Comparison of ENCODE assay signal across 8 cellular contexts in genomic region chr18:36066731-36067117, GRCh38. TPM values are rescaled to one million over a fixed set of nuclear protein-coding genes. Genes with fewer than 3 reads are reported as not detected.
DNase-seq lines count a peak whose midpoint lies in the region; ATAC-seq and TF ChIP-seq lines count a peak whose summit lies in the region.

No MANE protein-coding gene starts in this region.

- peak overlapping the region; percentile 77 for H3K4me3 ChIP-seq in mucosa of stomach (ENCODE audit: low read length)

- no peaks in the 10 kb centered on the region for H3K9me3 Mint-ChIP-seq in CD4-positive, alpha-beta T cell

- H3K36me3 Mint-ChIP-seq in CD4-positive, alpha-beta T cell (ENCODE audit: low read depth): peaks cover 33% of the 10 kb centered on the region

- peak overlapping the region; percentile 91 for H3K4me3 Mint-ChIP-seq in CD4-positive, alpha-beta T cell

- POLR2A ChIA-PET in CD4-positive, alpha-beta T cell (lab: Charles Lee): interaction anchor here (0.5 to 3.2 kb wide), 4 partner anchors 9 to 94 kb away, joined by 3 to 24 read pairs (median 14); partner anchors contain the start of genes ELP2, RMP24 and SLC39A6

- intact Hi-C loops in CD4-positive, alpha-beta T cell (cut with DNase I, micrococcal nuclease): loop anchor here (1.0 to 10.0 kb wide), 7 partner anchors 62 to 762 kb away; partner anchors contain the start of genes ELP2 (in 2 of the 2), INO80C (in 2 of the 2), RMP24 (in 2 of the 2) and SLC39A6 (in 2 of the 2)

- H3K9me3 ChIP-seq in CD4-positive, alpha-beta T cell (ENCODE audit: control insufficient read depth, low read length): no peaks in the 10 kb centered on the region
- no peaks in the 10 kb centered on the region for H3K9me3 ChIP-seq in mucosa of stomach (ENCODE audit: control insufficient read depth, low read length)

- CTCF ChIA-PET in CD4-positive, alpha-beta T cell (lab: Charles Lee): interaction anchor here (0.7 to 1.3 kb wide), 3 partner anchors 49 to 763 kb away, joined by 3 to 4 read pairs (median 4); no protein-coding TSS in a partner anchor

- no peaks in the 10 kb centered on the region for H3K36me3 ChIP-seq in mucosa of stomach (ENCODE audit: control insufficient read depth, insufficient read depth, low read length)

- peaks cover 14% of the 10 kb centered on the region for H3K4me1 ChIP-seq in mucosa of stomach (ENCODE audit: control insufficient read depth, insufficient read depth, low read length)

- no peak for ATAC-seq in CD4-positive, alpha-beta T cell (ENCODE audit: poor library complexity)
- peak; percentile 8 for ATAC-seq in GM21529 (IDR thresholded peaks at IDR 0.05; ENCODE audit: unreplicated experiment)
- ATAC-seq in omental fat pad (ENCODE audit: low FRiP score): no peak

- peaks cover 47% of the 10 kb centered on the region for H3K4me1 Mint-ChIP-seq in CD4-positive, alpha-beta T cell (ENCODE audit: low read depth)

- H3K27me3 ChIP-seq in CD4-positive, alpha-beta T cell (ENCODE audit: control insufficient read depth, insufficient read depth, low read length): no peaks in the 10 kb centered on the region
- H3K27me3 ChIP-seq in mucosa of stomach (ENCODE audit: control insufficient read depth, insufficient read depth, low read length): no peaks in the 10 kb centered on the region

- DNase-seq in CD4-positive, alpha-beta T cell: no peak
- peak; percentile 69 for DNase-seq in NCI-H69 (lab: John Stamatoyannopoulos, UW)
- DNase-seq in SW 1271 (lab: John Stamatoyannopoulos, UW): no peak
- DNase-seq in omental fat pad (ENCODE audit: low spot score): no peak
- DNase-seq in NCI-H1417 (lab: John Stamatoyannopoulos, UW): no peak

- peak overlapping the region; percentile 91 for H3K27ac Mint-ChIP-seq in CD4-positive, alpha-beta T cell

- H3K27me3 Mint-ChIP-seq in CD4-positive, alpha-beta T cell: no peaks in the 10 kb centered on the region

- H3K27ac ChIP-seq in CD4-positive, alpha-beta T cell (ENCODE audit: low read depth, low read length): peak overlapping the region; percentile 65
- peak overlapping the region; percentile 86 for H3K27ac ChIP-seq in cingulate gyrus (ENCODE audit: low read depth, low read length)

- TF ChIP-seq CTCF in CD4-positive, alpha-beta T cell (IDR thresholded peaks at IDR 0.05): no peak
- no peak for TF ChIP-seq CTCF in omental fat pad (IDR thresholded peaks at IDR 0.05)

- peak overlapping the region; percentile 87 for H3K9ac ChIP-seq in mucosa of stomach (ENCODE audit: low read length)

RNA-seq across cellular contexts. Expression of gene RPRD1A, which starts 0.6 kb away (rescaled TPM):
- total RNA-seq in CD4-positive, alpha-beta T cell: 10 to 100 TPM; 21.8 to 25.1 TPM
- 10 to 100 TPM; 36.4 to 64.8 (median 53.9) TPM for total RNA-seq in omental fat pad
